In the genomic region with DNA sequence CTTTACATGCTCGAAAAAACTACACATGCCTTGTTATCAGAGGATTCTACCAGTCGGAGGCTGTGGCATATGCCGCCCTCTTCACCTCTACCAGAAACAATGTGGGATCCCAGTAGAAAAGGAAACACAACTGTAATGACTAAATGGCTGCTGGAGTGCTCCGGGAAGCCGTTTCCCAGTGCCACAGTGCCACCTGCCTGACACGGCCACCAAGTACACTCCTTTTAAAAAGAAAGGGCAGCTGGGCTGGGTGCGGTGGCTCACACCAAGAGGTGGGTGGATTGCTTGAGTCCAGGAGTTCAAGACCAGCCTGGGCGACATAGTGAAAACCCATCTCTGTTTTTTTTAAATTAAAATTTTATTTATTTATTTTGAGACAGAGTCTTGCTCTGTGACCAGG, we compare ENCODE assay signal across 8 cellular contexts.
DNase-seq lines count a peak whose midpoint lies in the region; TF ChIP-seq lines count a peak whose summit lies in the region.

No MANE protein-coding gene starts in this region.

- DNase-seq in 8988T (peak; percentile 35), GF-D8 (lab: John Stamatoyannopoulos, UW) (peak; percentile 14), NCI-H1694 treated with DMSO at 0.1 percent for 48 hours (lab: John Stamatoyannopoulos, UW) (peak; percentile 85), T1000 (lab: John Stamatoyannopoulos, UW) (peak; percentile 42), fibroblast of villous mesenchyme (ENCODE audit: low read depth) (peak; percentile 38), renal cortical epithelial cell (ENCODE audit: low read depth) (peak; percentile 42), medulla oblongata (ENCODE audit: extremely low spot score) (no peak)
- no peak for DNase-seq in activated CD4-positive, CD25-positive, alpha-beta regulatory T cell treated with anti-CD3 and anti-CD28 coated beads, Interleukin-2, amount 50 U/mL, for 72 hours

- TF ChIP-seq CTCF in fibroblast of villous mesenchyme (IDR thresholded peaks at IDR 0.05; ENCODE audit: insufficient read depth, low read depth, low read length), result peak; percentile 45

- no peak overlapping the region for H3K4me3 ChIP-seq in fibroblast of villous mesenchyme (ENCODE audit: low read depth, low read length)

Comparison
In these comparisons a context has a peak if more than half of its experiments do, and no peak if none do; other contexts are left out.
1. DNase-seq: peak in 8988T (single experiment), GF-D8 (single experiment), NCI-H1694 treated with DMSO at 0.1 percent for 48 hours (single experiment), T1000 (single experiment), fibroblast of villous mesenchyme (single experiment) and renal cortical epithelial cell (single experiment); none in medulla oblongata (single experiment) and activated CD4-positive, CD25-positive, alpha-beta regulatory T cell treated with anti-CD3 and anti-CD28 coated beads, Interleukin-2, amount 50 U/mL, for 72 hours (single experiment).